9 cellular contexts compared by ENCODE assay signal in genomic region chr6:135722679-135723078, GRCh38.
DNase-seq lines count a peak whose midpoint lies in the region; ATAC-seq, FAIRE-seq and TF ChIP-seq lines count a peak whose summit lies in the region.
"Had no signal": no experiment of that assay in that cellular context is flagged by ENCODE, and none has a peak within 500 bp of the region (broad histone marks: within the 10 kb centered on the region; RNA-seq: fewer than 3 reads in every experiment).

No MANE protein-coding gene starts in this region.

- peaks cover 2% of the 10 kb centered on the region for H3K36me3 Mint-ChIP-seq in activated B cell treated with CpG ODN at 0.5 μM for 24 hours (ENCODE audit: low read depth)

- no peak overlapping the region for H2AFZ ChIP-seq in HepG2 (ENCODE audit: low read length)

- no peak overlapping the region for H3K4me3 Mint-ChIP-seq in activated B cell treated with CpG ODN at 0.5 μM for 24 hours

- 3% methylated on average over 5 of the region's 5 CpGs for WGBS in HepG2 (ENCODE audit: low lambda C conversion rate)

- no peaks in the 10 kb centered on the region for H3K4me1 Mint-ChIP-seq in activated B cell treated with CpG ODN at 0.5 μM for 24 hours

- no peak overlapping the region for H3K9ac ChIP-seq in HepG2 (ENCODE audit: insufficient read depth, low read depth, low read length)

- no peaks in the 10 kb centered on the region for H4K20me1 ChIP-seq in HepG2 (ENCODE audit: insufficient read depth, low read length)

- ATAC-seq in HG02759 (IDR thresholded peaks at IDR 0.05; ENCODE audit: unreplicated experiment) (peak; percentile 72), activated B cell treated with CpG ODN at 0.5 μM for 24 hours (ENCODE audit: low read depth) (peak; percentile 56), HepG2 (no peak)

- no peaks in the 10 kb centered on the region for H3K27me3 ChIP-seq in HepG2 (ENCODE audit: control insufficient read depth in 1 of 2, insufficient read depth in 2 of 2, low read length in 2 of 2)

- H3K27ac ChIP-seq in HepG2 (ENCODE audit: extremely low read length, insufficient read depth, low read length): no peak overlapping the region

- H3K4me2 ChIP-seq in HepG2 (ENCODE audit: low read depth, low read length): no peak overlapping the region

- TF ChIP-seq EP300 in HepG2 (IDR thresholded peaks at IDR 0.05; ENCODE audit: low read depth in 2 of 2, low read length in 2 of 2): no peak
- TF ChIP-seq EP300 in HepG2 (CRISPR knock-in tag; IDR thresholded peaks at IDR 0.05; ENCODE audit: borderline replicate concordance): no peak

- no peak for TF ChIP-seq POLR2A in HepG2 (IDR thresholded peaks at IDR 0.05; ENCODE audit: insufficient read depth in 1 of 2, low read depth in 2 of 2, low read length in 2 of 2)

- no peaks in the 10 kb centered on the region for H3K36me3 ChIP-seq in HepG2 (replicated peaks in 1 of 2; ENCODE audit: control insufficient read depth in 1 of 2, insufficient read depth in 2 of 2, low read length in 2 of 2)

- H3K9me3 ChIP-seq in HepG2 (ENCODE audit: low read length): peaks cover 47% of the 10 kb centered on the region; the same call in 1 of the 2 replicates

- in situ Hi-C loops in HepG2 (cut with HindIII; ENCODE audit: extremely low pct_ligation_motif_present, low pct_unique_long_range_greater_than_20kb): no loop called here

- no peaks in the 10 kb centered on the region for H3K4me1 ChIP-seq in HepG2 (ENCODE audit: insufficient read depth, low read length)

- no peak overlapping the region for H3K4me3 ChIP-seq in HepG2 (replicated peaks in 1 of 3; ENCODE audit: insufficient read depth in 1 of 3, low read depth in 2 of 3, low read length in 3 of 3)

- TF ChIP-seq CTCF in activated B cell treated with CpG ODN at 0.5 μM for 24 hours (IDR thresholded peaks at IDR 0.05): no peak
- TF ChIP-seq CTCF in HepG2 (CRISPR knock-in tag; IDR thresholded peaks at IDR 0.05): no peak

- DNase-seq in DMS53 treated with DMSO at 0.1 percent for 48 hours (lab: John Stamatoyannopoulos, UW; ENCODE audit: unreplicated experiment) (peak; percentile 35), activated B cell treated with CpG ODN at 0.5 μM for 24 hours (no peak), HepG2 (ENCODE audit: low spot score) (peak; percentile 5), NCI-H1694 treated with DMSO at 0.1 percent for 48 hours (lab: John Stamatoyannopoulos, UW) (no peak), putamen (ENCODE audit: low spot score) (no peak), OCI-M2 (lab: John Stamatoyannopoulos, UW; ENCODE audit: unreplicated experiment) (no peak)
- no peak for DNase-seq in activated CD8-positive, alpha-beta memory T cell treated with anti-CD3 and anti-CD28 coated beads, Interleukin-2, amount 50 U/mL, for 48 hours
- DNase-seq: NCI-H69 had no signal

- POLR2A ChIA-PET in activated B cell treated with CpG ODN at 0.5 μM for 24 hours (lab: Charles Lee) (no interaction called here), HepG2 (lab: Yijun Ruan, JAX) (no interaction called here)

- H3K27me3 Mint-ChIP-seq in activated B cell treated with CpG ODN at 0.5 μM for 24 hours: no peaks in the 10 kb centered on the region

- intact Hi-C loops in activated B cell treated with CpG ODN at 0.5 μM for 24 hours (cut with micrococcal nuclease) (no loop called here), HepG2 (cut with micrococcal nuclease; ENCODE audit: unreplicated experiment) (no loop called here)

- CTCF ChIA-PET in activated B cell treated with CpG ODN at 0.5 μM for 24 hours (lab: Charles Lee) (interaction anchor here (0.9 to 1.0 kb wide), 2 partner anchors 136 to 187 kb away, joined by 3 read pairs; no protein-coding TSS in a partner anchor), HepG2 (lab: Yijun Ruan, JAX; ENCODE audit: low intra/inter-chr PET ratio, low total read pairs) (no interaction called here)

- peaks cover 19% of the 10 kb centered on the region for H3K9me3 Mint-ChIP-seq in activated B cell treated with CpG ODN at 0.5 μM for 24 hours

- H3K79me2 ChIP-seq in HepG2 (ENCODE audit: insufficient read depth, low read length): no peaks in the 10 kb centered on the region

- no peak for FAIRE-seq in HepG2 (lab: Jason Lieb, UNC)

- no TSS peak for BruUV-seq in HepG2 (replicated peaks; lab: Mats Ljungman, UMichigan)

- TF ChIP-seq RAD21 in HepG2 (CRISPR knock-in tag; IDR thresholded peaks at IDR 0.05): no peak

- H3K27ac Mint-ChIP-seq in activated B cell treated with CpG ODN at 0.5 μM for 24 hours: no peak overlapping the region

TF ChIP-seq in HepG2, 621 proteins besides CTCF, POLR2A, EP300 and RAD21 (continues in another document):
- no peak for TF ChIP-seq ZNF616 (CRISPR knock-in tag; IDR thresholded peaks at IDR 0.05; ENCODE audit: low read depth)
- TF ChIP-seq SP140L (CRISPR knock-in tag; IDR thresholded peaks at IDR 0.05; ENCODE audit: borderline replicate concordance): no peak
- no peak for TF ChIP-seq POGZ (CRISPR knock-in tag; IDR thresholded peaks at IDR 0.05)
- TF ChIP-seq TERF1 (CRISPR knock-in tag; IDR thresholded peaks at IDR 0.05): no peak
- TF ChIP-seq ZNF160 (CRISPR knock-in tag; IDR thresholded peaks at IDR 0.05): no peak
- TF ChIP-seq JARID2 (CRISPR knock-in tag; IDR thresholded peaks at IDR 0.05; ENCODE audit: insufficient replicate concordance): no peak
- no peak for TF ChIP-seq ZHX2 (IDR thresholded peaks at IDR 0.05; ENCODE audit: low read depth)
- TF ChIP-seq ZHX2 (CRISPR knock-in tag; IDR thresholded peaks at IDR 0.05; ENCODE audit: borderline replicate concordance): no peak
- TF ChIP-seq TP53 (CRISPR knock-in tag; conservative IDR thresholded peaks at IDR 0.05): no peak

Comparison
In these comparisons a context has a peak if more than half of its experiments do, and no peak if none do; other contexts are left out.
1. DNase-seq: peak in DMS53 treated with DMSO at 0.1 percent for 48 hours (single experiment) and HepG2 (single experiment); none in activated B cell treated with CpG ODN at 0.5 μM for 24 hours (single experiment), NCI-H1694 treated with DMSO at 0.1 percent for 48 hours (single experiment), putamen (single experiment), OCI-M2 (single experiment) and activated CD8-positive, alpha-beta memory T cell treated with anti-CD3 and anti-CD28 coated beads, Interleukin-2, amount 50 U/mL, for 48 hours (single experiment).